In the genomic region with DNA sequence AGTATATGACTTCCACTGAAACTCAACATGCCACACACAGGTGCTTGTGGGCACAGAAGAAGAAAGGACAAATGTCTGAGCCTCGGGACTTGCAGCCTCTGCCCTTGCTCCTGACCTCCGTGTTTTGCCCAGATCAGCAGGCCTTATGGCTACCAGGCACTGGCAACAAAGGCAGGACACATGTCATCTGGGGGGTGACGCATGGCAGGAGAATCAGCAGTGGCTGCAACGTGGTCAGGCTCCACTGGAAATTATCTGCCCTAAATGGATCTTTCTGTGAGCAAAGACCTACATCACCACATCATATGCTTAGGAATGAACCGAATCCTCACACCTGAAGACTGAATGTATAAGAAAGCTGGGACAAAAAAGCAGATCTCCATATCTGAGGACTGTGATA, we compare ENCODE assay signal across 24 cellular contexts.
"Had no signal": no experiment of that assay in that cellular context is flagged by ENCODE, and none has a peak within 500 bp of the region (broad histone marks: within the 10 kb centered on the region; RNA-seq: fewer than 3 reads in every experiment).

No MANE protein-coding gene starts in this region.

- H3K27ac Mint-ChIP-seq: activated CD4-positive, alpha-beta T cell treated with anti-CD3 and anti-CD28 coated beads for 36 hours; activated naive CD8-positive, alpha-beta T cell treated with anti-CD3 and anti-CD28 coated beads for 36 hours; progenitor cell of endocrine pancreas; WTC11 had no signal

- H3K27me3 Mint-ChIP-seq: activated CD4-positive, alpha-beta T cell treated with anti-CD3 and anti-CD28 coated beads for 36 hours; activated naive CD8-positive, alpha-beta T cell treated with anti-CD3 and anti-CD28 coated beads for 36 hours; central memory CD8-positive, alpha-beta T cell; progenitor cell of endocrine pancreas; stimulated activated naive CD8-positive, alpha-beta T cell treated with anti-CD3 and anti-CD28 coated beads, Interleukin-15, amount 100 ng/mL, for 72 hours had no signal

- H3K9me3 Mint-ChIP-seq: activated naive CD8-positive, alpha-beta T cell treated with anti-CD3 and anti-CD28 coated beads for 36 hours; activated T-cell treated with anti-CD3 and anti-CD28 coated beads, Interleukin-2, amount 50 U/mL, for 4 hours; central memory CD8-positive, alpha-beta T cell; nephron progenitor cell; stimulated activated naive CD8-positive, alpha-beta T cell treated with anti-CD3 and anti-CD28 coated beads, Interleukin-15, amount 100 ng/mL, for 72 hours; WTC11 had no signal

- H3K4me1 Mint-ChIP-seq: nephron progenitor cell, WTC11 had no signal

- H3K27ac ChIP-seq: epithelial cell of prostate, gastroesophageal sphincter, suprapubic skin, transverse colon, vagina had no signal

- ATAC-seq: activated CD4-positive, alpha-beta T cell treated with anti-CD3 and anti-CD28 coated beads for 36 hours; activated T-cell treated with anti-CD3 and anti-CD28 coated beads, Interleukin-2, amount 50 U/mL, for 4 hours; gastroesophageal sphincter; left ventricle myocardium superior; stimulated activated naive CD8-positive, alpha-beta T cell treated with anti-CD3 and anti-CD28 coated beads, Interleukin-15, amount 100 ng/mL, for 72 hours; WTC11 had no signal

- H3K4me3 Mint-ChIP-seq: activated CD4-positive, alpha-beta T cell treated with anti-CD3 and anti-CD28 coated beads for 36 hours; activated naive CD8-positive, alpha-beta T cell treated with anti-CD3 and anti-CD28 coated beads for 36 hours; activated T-cell treated with anti-CD3 and anti-CD28 coated beads, Interleukin-2, amount 50 U/mL, for 4 hours; central memory CD8-positive, alpha-beta T cell; nephron progenitor cell; stimulated activated naive CD8-positive, alpha-beta T cell treated with anti-CD3 and anti-CD28 coated beads, Interleukin-15, amount 100 ng/mL, for 72 hours; WTC11 had no signal

- H3K4me3 ChIP-seq: gastroesophageal sphincter, suprapubic skin, transverse colon, vagina had no signal

- H3K4me1 ChIP-seq: gastroesophageal sphincter, suprapubic skin, transverse colon, vagina had no signal

- DNase-seq: activated CD4-positive, alpha-beta T cell treated with anti-CD3 and anti-CD28 coated beads for 36 hours; activated CD4-positive, alpha-beta T cell treated with anti-CD3 and anti-CD28 coated beads, Interleukin-2, amount 50 U/mL, for 4 hours; activated CD8-positive, alpha-beta memory T cell treated with anti-CD3 and anti-CD28 coated beads for 24 hours; activated CD8-positive, alpha-beta memory T cell treated with anti-CD3 and anti-CD28 coated beads, Interleukin-2, amount 50 U/mL, for 4 hours; activated naive CD4-positive, alpha-beta T cell treated with Interleukin-2 at 50 U/mL for 16 hours; activated naive CD8-positive, alpha-beta T cell treated with anti-CD3 and anti-CD28 coated beads for 36 hours; activated T-cell treated with anti-CD3 and anti-CD28 coated beads, Interleukin-2, amount 50 U/mL, for 4 hours; left ventricle myocardium superior; mammary epithelial cell; nephron progenitor cell; retina; stimulated activated CD4-positive, alpha-beta T cell treated with anti-CD3 and anti-CD28 coated beads, Interleukin-4, amount 100 ng/mL, for 24 hours; stimulated activated naive CD8-positive, alpha-beta T cell treated with anti-CD3 and anti-CD28 coated beads, Interleukin-15, amount 100 ng/mL, for 72 hours; T1000; transverse colon had no signal

- H3K27me3 ChIP-seq: gastroesophageal sphincter, suprapubic skin, transverse colon, vagina had no signal

- FAIRE-seq: astrocyte, colon had no signal

- H3K9me3 ChIP-seq: gastroesophageal sphincter, suprapubic skin, transverse colon, vagina had no signal
